Comparison of ENCODE assay signal across 21 cellular contexts in the genomic region with DNA sequence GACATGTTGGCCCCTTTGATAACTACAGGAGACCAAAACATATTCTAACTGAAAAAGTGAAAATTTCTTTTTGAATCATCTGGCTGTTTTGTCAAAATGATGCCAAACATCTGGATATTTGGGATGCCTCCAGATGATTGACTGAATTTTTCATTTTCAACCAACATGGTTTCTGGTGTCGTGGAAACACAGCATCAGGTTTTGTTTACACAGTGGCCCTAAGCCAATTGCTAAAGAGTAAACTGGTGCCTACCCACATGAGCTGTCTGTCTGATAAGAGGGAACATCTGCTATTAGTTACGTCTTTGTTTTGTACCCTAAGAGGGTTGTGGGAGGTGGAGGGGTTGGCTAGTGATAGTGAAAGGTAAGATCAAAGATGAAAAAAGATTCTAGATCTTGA.
DNase-seq lines count a peak whose midpoint lies in the region; ATAC-seq and TF ChIP-seq lines count a peak whose summit lies in the region.
"Had no signal": no experiment of that assay in that cellular context is flagged by ENCODE, and none has a peak within 500 bp of the region (broad histone marks: within the 10 kb centered on the region; RNA-seq: fewer than 3 reads in every experiment).

No MANE protein-coding gene starts in this region.

- no peak overlapping the region for H3K27ac ChIP-seq in testis
- H3K27ac ChIP-seq: C4-2B, SK-N-MC had no signal

- peak overlapping the region; percentile 63 for H3K27ac Mint-ChIP-seq in nephron progenitor cell
- H3K27ac Mint-ChIP-seq in natural killer cell treated with Interleukin-12 subunit alpha and Interleukin-12 subunit beta and Interleukin-15 and Interleukin-18, amount 100 ng/mL, for 72 hours: no peak overlapping the region

- H3K36me3 Mint-ChIP-seq in nephron progenitor cell (ENCODE audit: low read depth): no peaks in the 10 kb centered on the region
- no peaks in the 10 kb centered on the region for H3K36me3 Mint-ChIP-seq in natural killer cell treated with Interleukin-12 subunit alpha and Interleukin-12 subunit beta and Interleukin-15 and Interleukin-18, amount 100 ng/mL, for 72 hours

- no peaks in the 10 kb centered on the region for H3K4me1 Mint-ChIP-seq in nephron progenitor cell
- no peaks in the 10 kb centered on the region for H3K4me1 Mint-ChIP-seq in natural killer cell treated with Interleukin-12 subunit alpha and Interleukin-12 subunit beta and Interleukin-15 and Interleukin-18, amount 100 ng/mL, for 72 hours (ENCODE audit: low read depth in 2 of 2)

- H3K9me3 Mint-ChIP-seq in nephron progenitor cell: no peaks in the 10 kb centered on the region
- peaks cover 17% of the 10 kb centered on the region for H3K9me3 Mint-ChIP-seq in natural killer cell treated with Interleukin-12 subunit alpha and Interleukin-12 subunit beta and Interleukin-15 and Interleukin-18, amount 100 ng/mL, for 72 hours

- no peaks in the 10 kb centered on the region for H3K9me3 ChIP-seq in testis

- no peaks in the 10 kb centered on the region for H3K27me3 Mint-ChIP-seq in nephron progenitor cell (ENCODE audit: low read depth, poor library complexity)
- H3K27me3 Mint-ChIP-seq in natural killer cell treated with Interleukin-12 subunit alpha and Interleukin-12 subunit beta and Interleukin-15 and Interleukin-18, amount 100 ng/mL, for 72 hours: no peaks in the 10 kb centered on the region

- peak; percentile 21 for DNase-seq in DMS53 treated with DMSO at 0.1 percent for 48 hours (lab: John Stamatoyannopoulos, UW; ENCODE audit: unreplicated experiment)
- peak; percentile 70 for DNase-seq in NCI-H2171 (lab: John Stamatoyannopoulos, UW)
- DNase-seq in fibroblast of gingiva (ENCODE audit: low read depth): peak; percentile 7
- no peak for DNase-seq in nephron progenitor cell
- DNase-seq in testis: no peak
- no peak for DNase-seq in natural killer cell treated with Interleukin-12 subunit alpha and Interleukin-12 subunit beta and Interleukin-15 and Interleukin-18, amount 100 ng/mL, for 72 hours (ENCODE audit: low spot score)
- no peak for DNase-seq in NCI-H345 (lab: John Stamatoyannopoulos, UW)
- DNase-seq in germinal center (ENCODE audit: low spot score): no peak
- DNase-seq: ACHN, AML-193, DMS153, EL, MV-4-11, NCI-H1417, NCI-H1930, NCI-H510A, OCI-M1, SHP77 had no signal

- no peak overlapping the region for H3K4me3 ChIP-seq in testis
- H3K4me3 ChIP-seq: K562, SK-N-MC had no signal

- no peak for TF ChIP-seq POLR2A in testis (IDR thresholded peaks at IDR 0.05)

- intact Hi-C loops in testis (cut with DNase I; ENCODE audit: low total_unique reads): no loop called here

- H3K27me3 ChIP-seq in testis: no peaks in the 10 kb centered on the region

- 49 to 52% methylated on average over 2 of the region's 2 CpGs for WGBS in testis, 2 donors

- H3K4me3 Mint-ChIP-seq in nephron progenitor cell: no peak overlapping the region
- no peak overlapping the region for H3K4me3 Mint-ChIP-seq in natural killer cell treated with Interleukin-12 subunit alpha and Interleukin-12 subunit beta and Interleukin-15 and Interleukin-18, amount 100 ng/mL, for 72 hours

- TF ChIP-seq CTCF in nephron progenitor cell (IDR thresholded peaks at IDR 0.05): no peak
- TF ChIP-seq CTCF in testis (IDR thresholded peaks at IDR 0.05): no peak

- ATAC-seq in natural killer cell treated with Interleukin-12 subunit alpha and Interleukin-12 subunit beta and Interleukin-15 and Interleukin-18, amount 100 ng/mL, for 72 hours: no peak
- ATAC-seq: K562 had no signal

- H3K4me1 ChIP-seq in testis: no peaks in the 10 kb centered on the region

- no peaks in the 10 kb centered on the region for H3K36me3 ChIP-seq in testis (ENCODE audit: low read depth, missing control alignments)

Comparison
In these comparisons a context has a peak if more than half of its experiments do, and no peak if none do; other contexts are left out.
1. DNase-seq: peak in DMS53 treated with DMSO at 0.1 percent for 48 hours (single experiment), NCI-H2171 (single experiment) and fibroblast of gingiva (single experiment); none in nephron progenitor cell (single experiment), testis (single experiment), natural killer cell treated with Interleukin-12 subunit alpha and Interleukin-12 subunit beta and Interleukin-15 and Interleukin-18, amount 100 ng/mL, for 72 hours (single experiment), NCI-H345 (single experiment) and germinal center (single experiment).